Comparison of ENCODE assay signal across 25 cellular contexts in the genomic region with DNA sequence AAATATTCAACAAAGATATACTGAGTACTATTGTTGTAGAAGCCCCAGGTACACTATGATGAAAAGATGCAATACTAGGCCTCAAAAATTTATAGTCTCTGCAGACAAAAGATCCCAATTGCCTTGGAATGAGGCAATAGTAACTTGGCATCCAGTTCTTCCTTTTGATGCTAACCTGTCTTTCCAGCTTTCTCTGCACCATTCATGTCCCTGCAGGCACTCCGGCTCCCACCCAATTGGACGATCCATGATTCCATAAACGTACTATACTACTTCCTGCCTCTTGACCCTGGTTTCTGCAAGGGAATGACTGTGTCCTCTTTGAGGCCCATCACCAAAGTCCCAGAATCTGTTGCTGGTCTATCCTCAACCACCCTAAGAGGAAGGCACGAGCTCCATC. TPM values are rescaled to one million over a fixed set of nuclear protein-coding genes. Genes with fewer than 3 reads are reported as not detected.
A peak's percentile ranks its signal among the peaks of the same experiment; 100 is the strongest.
DNase-seq lines count a peak whose midpoint lies in the region; ATAC-seq and TF ChIP-seq lines count a peak whose summit lies in the region.
"Had no signal": no experiment of that assay in that cellular context is flagged by ENCODE, and none has a peak within 500 bp of the region (broad histone marks: within the 10 kb centered on the region; RNA-seq: fewer than 3 reads in every experiment).

No MANE protein-coding gene starts in this region.

- TF ChIP-seq EP300 in suprapubic skin (IDR thresholded peaks at IDR 0.05): no peak

- H3K79me2 ChIP-seq in mammary epithelial cell (ENCODE audit: insufficient read depth, low read length) (no peaks in the 10 kb centered on the region), OCI-LY7 (ENCODE audit: insufficient read depth, low read depth, low read length) (no peaks in the 10 kb centered on the region)

- H3K27ac ChIP-seq in RWPE1 (peak overlapping the region; percentile 51), mammary epithelial cell (ENCODE audit: insufficient read depth, low read depth, low read length) (peak overlapping the region; percentile 45), suprapubic skin (peak overlapping the region; percentile 49), OCI-LY7 (ENCODE audit: low read depth, low read length, poor library complexity, severe bottlenecking) (no peak overlapping the region), left ventricle myocardium inferior (replicated peaks) (no peak overlapping the region)
- H3K27ac ChIP-seq: Peyer's patch, SJSA1 had no signal

- no peak for TF ChIP-seq CTCF in RWPE1 (conservative IDR thresholded peaks at IDR 0.05; ENCODE audit: low read depth)
- no peak for TF ChIP-seq CTCF in mammary epithelial cell (conservative IDR thresholded peaks at IDR 0.05 in 1 of 2, IDR thresholded peaks at IDR 0.05 in 1 of 2; ENCODE audit: extremely low read depth in 1 of 2, insufficient read depth in 1 of 2, low read depth in 1 of 2, low read length in 2 of 2)
- TF ChIP-seq CTCF in suprapubic skin (IDR thresholded peaks at IDR 0.05): no peak
- TF ChIP-seq CTCF in OCI-LY7 (conservative IDR thresholded peaks at IDR 0.05; ENCODE audit: low read length): no peak
- no peak for TF ChIP-seq CTCF in left ventricle myocardium inferior (IDR thresholded peaks at IDR 0.05; ENCODE audit: borderline replicate concordance)

- H3K9ac ChIP-seq in mammary epithelial cell (ENCODE audit: insufficient read depth, low read length): no peak overlapping the region

- BruUV-seq in mammary epithelial cell (replicated peaks; lab: Mats Ljungman, UMichigan) (no TSS peak), OCI-LY7 (replicated peaks; lab: Mats Ljungman, UMichigan) (no TSS peak)

- CTCF ChIA-PET in RWPE1 (lab: Yijun Ruan, JAX): interaction anchor here (0.6 to 5.6 kb wide), 4 partner anchors 15 to 134 kb away, joined by 3 to 85 read pairs (median 4); no protein-coding TSS in a partner anchor
- CTCF ChIA-PET in mammary epithelial cell (lab: Charles Lee; ENCODE audit: low non-redundant PET): interaction anchor here (0.5 to 1.2 kb wide), 3 partner anchors 19 to 75 kb away, joined by 3 to 4 read pairs (median 3); no protein-coding TSS in a partner anchor
- CTCF ChIA-PET in OCI-LY7 (lab: Charles Lee; ENCODE audit: unreplicated experiment): no interaction called here

- POLR2A ChIA-PET in RWPE1 (lab: Yijun Ruan, JAX; ENCODE audit: low non-redundant PET) (no interaction called here), OCI-LY7 (lab: Charles Lee) (interaction anchor here (1.5 kb wide), 1 partner anchor 9 kb away, joined by 6 read pairs; no protein-coding TSS in a partner anchor)

- no peaks in the 10 kb centered on the region for H3K27me3 ChIP-seq in mammary epithelial cell (ENCODE audit: insufficient read depth, low read length)
- H3K27me3 ChIP-seq in suprapubic skin: no peaks in the 10 kb centered on the region
- no peaks in the 10 kb centered on the region for H3K27me3 ChIP-seq in left ventricle myocardium inferior (ENCODE audit: low read depth)
- H3K27me3 ChIP-seq: Peyer's patch had no signal

- H3K4me2 ChIP-seq in mammary epithelial cell (ENCODE audit: insufficient read depth, low read depth, low read length): peak overlapping the region; percentile 49
- H3K4me2 ChIP-seq in OCI-LY7 (ENCODE audit: low read length): no peak overlapping the region

- no peaks in the 10 kb centered on the region for H3K9me2 ChIP-seq in OCI-LY7 (ENCODE audit: insufficient read depth, low read length)

- in situ Hi-C loops in mammary epithelial cell (cut with MboI; ENCODE audit: low sequenced_read_pairs in 2 of 2): loop anchor here in 1 of 2 donors (10.0 kb wide), 1 partner anchor 151 kb away; a partner anchor contains a TSS

- H3K4me1 ChIP-seq in mammary epithelial cell (ENCODE audit: insufficient read depth, low read length): peaks cover 42% of the 10 kb centered on the region
- H3K4me1 ChIP-seq in suprapubic skin: peaks cover 66% of the 10 kb centered on the region
- peaks cover 8% of the 10 kb centered on the region for H3K4me1 ChIP-seq in OCI-LY7 (ENCODE audit: insufficient read depth, low read length, poor library complexity, severe bottlenecking)
- peaks cover 12% of the 10 kb centered on the region for H3K4me1 ChIP-seq in left ventricle myocardium inferior
- H3K4me1 ChIP-seq: SJSA1 had no signal

- H3K36me3 ChIP-seq in mammary epithelial cell (ENCODE audit: insufficient read depth, low read length): no peaks in the 10 kb centered on the region
- peaks cover 3% of the 10 kb centered on the region for H3K36me3 ChIP-seq in suprapubic skin
- no peaks in the 10 kb centered on the region for H3K36me3 ChIP-seq in OCI-LY7 (ENCODE audit: insufficient read depth, low read length)
- no peaks in the 10 kb centered on the region for H3K36me3 ChIP-seq in left ventricle myocardium inferior
- H3K36me3 ChIP-seq: Peyer's patch, SJSA1 had no signal

- no peak for TF ChIP-seq POLR2A in suprapubic skin (IDR thresholded peaks at IDR 0.05)

- DNase-seq in RWPE1 (ENCODE audit: low spot score): peak; percentile 53
- peak; percentile 68 for DNase-seq in mammary epithelial cell
- no peak for DNase-seq in suprapubic skin (ENCODE audit: low spot score in 2 of 2)
- DNase-seq in OCI-LY7 (ENCODE audit: low spot score): no peak
- no peak for DNase-seq in left ventricle myocardium inferior
- DNase-seq: C1 segment of cervical spinal cord; Calu3; CD8-positive, alpha-beta T cell; DMS153; KG1; MV-4-11; NCI-H1105 treated with DMSO at 0.1 percent for 48 hours; NCI-H1694; NCI-H2227 treated with DMSO at 0.1 percent for 48 hours; NCI-H510A treated with DMSO at 0.1 percent for 48 hours; NCI-H774; NK-92 treated with Interleukin-12 subunit alpha and Interleukin-12 subunit beta, amount 100 ng/mL, for 24 hours; Peyer's patch had no signal

- H3K4me3 ChIP-seq in mammary epithelial cell (replicated peaks in 1 of 3; ENCODE audit: insufficient read depth in 1 of 3, low read depth in 2 of 3, low read length in 3 of 3): no peak overlapping the region
- H3K4me3 ChIP-seq in suprapubic skin: no peak overlapping the region
- no peak overlapping the region for H3K4me3 ChIP-seq in OCI-LY7 (ENCODE audit: low read depth, low read length, poor library complexity, severe bottlenecking)
- no peak overlapping the region for H3K4me3 ChIP-seq in left ventricle myocardium inferior
- H3K4me3 ChIP-seq: Peyer's patch, SJSA1 had no signal

- WGBS in mammary epithelial cell (ENCODE audit: low coverage, missing lambda C conversion rate): 5% methylated on average over 4 of the region's 4 CpGs
- 58% methylated on average over 4 of the region's 4 CpGs for WGBS in suprapubic skin

- dilution Hi-C loops in mammary epithelial cell (cut with HindIII; ENCODE audit: low sequenced_read_pairs): loop anchor here (25.0 kb wide), 1 partner anchor 279 kb away; a partner anchor contains a TSS

- ATAC-seq in esophagus mucosa (peak; percentile 59), HG03571 (IDR thresholded peaks at IDR 0.05; ENCODE audit: unreplicated experiment) (no peak), HG03039 (IDR thresholded peaks at IDR 0.05; ENCODE audit: unreplicated experiment) (no peak)
- ATAC-seq: CD8-positive, alpha-beta T cell; Right ventricle myocardium inferior had no signal

- intact Hi-C loops in mammary epithelial cell (cut with micrococcal nuclease): no loop called here
- intact Hi-C loops in OCI-LY7 (cut with micrococcal nuclease; ENCODE audit: unreplicated experiment): no loop called here
- intact Hi-C loops in left ventricle myocardium inferior (cut with micrococcal nuclease): no loop called here

- H2AFZ ChIP-seq in mammary epithelial cell (ENCODE audit: low read depth, low read length) (no peak overlapping the region), OCI-LY7 (ENCODE audit: low read length) (no peak overlapping the region)

- no peaks in the 10 kb centered on the region for H3K9me3 ChIP-seq in mammary epithelial cell (replicated peaks; ENCODE audit: insufficient read depth, low read length)
- no peaks in the 10 kb centered on the region for H3K9me3 ChIP-seq in suprapubic skin
- no peaks in the 10 kb centered on the region for H3K9me3 ChIP-seq in OCI-LY7 (ENCODE audit: low read length)
- H3K9me3 ChIP-seq in left ventricle myocardium inferior (replicated peaks): no peaks in the 10 kb centered on the region
- H3K9me3 ChIP-seq: Peyer's patch, SJSA1 had no signal

- H4K20me1 ChIP-seq in mammary epithelial cell (ENCODE audit: insufficient read depth, low read length) (no peaks in the 10 kb centered on the region), OCI-LY7 (ENCODE audit: insufficient read depth, low read length) (no peaks in the 10 kb centered on the region)

RNA-seq across cellular contexts. Expression of a gene that starts 8.0 kb away (rescaled TPM):
- 100 to 1,000 TPM; 178 to 454 TPM for total RNA-seq in mammary epithelial cell
- 748 TPM for polyA plus RNA-seq in mammary epithelial cell
- 594 TPM for polyA minus RNA-seq in mammary epithelial cell
- total RNA-seq in esophagus mucosa: 406 TPM
- 100 to 1,000 TPM; 281 to 427 (median 338) TPM for total RNA-seq in suprapubic skin
- total RNA-seq in OCI-LY7 (2014; rRNA removed; shearing (Covaris generic)): 193 and 260 TPM in 2 replicates
- total RNA-seq in OCI-LY7 (2022): 195 and 215 TPM in 2 replicates
- 110 TPM for total RNA-seq in left ventricle myocardium inferior

RNA-seq across cellular contexts. Expression of a gene that starts 12.1 kb away (rescaled TPM):
- 10 to 100 TPM in 1 of 2 donors, 1 to 10 TPM in 1; 1.2 to 21.9 TPM for total RNA-seq in mammary epithelial cell
- polyA plus RNA-seq in mammary epithelial cell: 8.3 TPM
- polyA minus RNA-seq in mammary epithelial cell: 19.1 TPM
- 13.0 TPM for total RNA-seq in esophagus mucosa
- total RNA-seq in suprapubic skin: 10 to 100 TPM; 26.1 to 44.1 (median 28.4) TPM
- total RNA-seq in OCI-LY7 (2014; rRNA removed; shearing (Covaris generic)): not detected in 2 replicates
- total RNA-seq in OCI-LY7 (2022): not detected in 2 replicates
- total RNA-seq in left ventricle myocardium inferior: 0.25 TPM
- total RNA-seq: CD8-positive, alpha-beta T cell; G401 had no signal

RNA-seq across cellular contexts. Expression of a gene that starts 20.7 kb away (rescaled TPM):
- total RNA-seq in mammary epithelial cell (not detected), esophagus mucosa (0.28 TPM), suprapubic skin (not detected), OCI-LY7 (2022) (not detected in 2 replicates), left ventricle myocardium inferior (not detected)
- 0.15 TPM for polyA plus RNA-seq in mammary epithelial cell
- not detected for polyA minus RNA-seq in mammary epithelial cell
- total RNA-seq in OCI-LY7 (2014; rRNA removed; shearing (Covaris generic)): not detected in 2 replicates
- total RNA-seq: Calu3; CD8-positive, alpha-beta T cell; G401; H7; Peyer's patch; Right ventricle myocardium inferior; SJSA1 had no signal

RNA-seq across cellular contexts. Expression of a gene that starts 33.4 kb away (rescaled TPM):
- total RNA-seq in mammary epithelial cell (under 1 TPM in 1 of 2 donors, not detected in 1; 0.82 TPM), esophagus mucosa (1.5 TPM), suprapubic skin (1 to 10 TPM in 3 of 4 donors, under 1 TPM in 1; 0.78 to 2.1 (median 1.6) TPM), OCI-LY7 (2022) (0.63 and 0.85 TPM in 2 replicates), left ventricle myocardium inferior (1.1 TPM)
- polyA plus RNA-seq in mammary epithelial cell: 0.36 TPM
- polyA minus RNA-seq in mammary epithelial cell: not detected
- total RNA-seq in OCI-LY7 (2014; rRNA removed; shearing (Covaris generic)): 0.57 TPM in 1 of 2 replicates, not detected in the other
- total RNA-seq: G401 had no signal

Comparison
In these comparisons a context has a peak if more than half of its experiments do, and no peak if none do; other contexts are left out.
1. DNase-seq: peak in RWPE1 (single experiment) and mammary epithelial cell (single experiment); none in suprapubic skin (0 of 2), OCI-LY7 (single experiment) and left ventricle myocardium inferior (single experiment).
2. H3K27ac ChIP-seq: peak in RWPE1 (single experiment), mammary epithelial cell (single experiment) and suprapubic skin (single experiment); none in OCI-LY7 (single experiment) and left ventricle myocardium inferior (single experiment).